In the genomic region with DNA sequence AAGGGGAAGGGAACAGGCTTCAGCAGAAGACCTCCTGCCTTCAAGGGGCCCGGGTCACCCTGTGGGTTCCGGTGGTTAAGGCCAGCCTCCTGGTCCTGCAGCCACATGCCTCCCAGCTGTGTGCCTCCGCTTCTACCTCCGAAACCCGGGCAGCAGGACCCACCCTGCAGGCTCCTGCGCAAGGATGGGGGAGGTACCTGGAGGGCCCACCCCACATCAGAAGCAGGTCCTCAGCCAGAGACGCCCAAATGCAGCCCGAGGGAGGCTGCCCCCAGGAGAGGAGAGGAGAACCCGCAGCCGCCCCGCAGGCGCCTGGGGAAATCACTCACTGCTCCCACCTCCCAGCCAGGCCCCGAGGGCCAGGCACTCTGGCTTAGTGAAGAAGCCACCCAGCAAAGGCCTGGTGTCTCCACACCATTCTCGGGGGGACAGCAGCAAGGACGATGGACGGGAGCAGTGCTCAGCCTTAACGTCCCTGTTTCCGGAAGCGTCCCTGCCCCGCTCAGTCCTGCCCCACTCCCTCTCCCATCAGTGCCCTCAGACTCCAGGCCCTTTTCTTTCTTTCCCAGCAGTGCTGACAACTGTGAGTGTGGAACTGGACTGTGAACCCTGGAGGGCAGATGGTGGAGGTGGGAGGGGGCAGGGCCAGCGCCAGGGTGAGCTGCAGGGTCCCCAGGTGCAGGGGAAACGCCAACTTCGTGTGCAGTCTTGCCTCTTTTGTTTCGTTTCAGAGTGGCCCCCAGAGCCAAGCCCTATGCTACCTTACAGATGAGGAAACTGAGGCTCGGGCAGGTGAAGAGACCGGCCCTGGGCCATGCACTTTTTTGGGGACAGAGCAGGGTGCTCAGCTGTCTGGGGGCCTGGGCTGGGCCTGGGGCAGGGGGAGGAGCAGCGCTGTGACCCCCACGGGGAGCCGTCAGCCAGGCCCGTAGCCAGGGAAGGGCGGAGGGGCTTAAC, we compare ENCODE assay signal across 1 cellular context.
TF ChIP-seq lines count a peak whose summit lies in the region.

No MANE protein-coding gene starts in this region.

TF ChIP-seq in HepG2, 621 proteins besides CTCF, POLR2A, EP300 and RAD21 (continued from another document and continues in another):
- TF ChIP-seq ZBTB44 (CRISPR knock-in tag; IDR thresholded peaks at IDR 0.05) (no peak), PRMT3 (CRISPR knock-in tag; IDR thresholded peaks at IDR 0.05; ENCODE audit: borderline replicate concordance, low read depth) (no peak), POGZ (CRISPR knock-in tag; IDR thresholded peaks at IDR 0.05) (no peak; the same call in 1 of the 2 replicates), NCOA2 (CRISPR knock-in tag; IDR thresholded peaks at IDR 0.05) (peak; percentile 36), ZNF547 (CRISPR knock-in tag; IDR thresholded peaks at IDR 0.05) (no peak), SOX6 (IDR thresholded peaks at IDR 0.05) (no peak), SOX6 (CRISPR knock-in tag; IDR thresholded peaks at IDR 0.05) (peak; percentile 34; the same call in 1 of the 2 replicates), LRRFIP1 (CRISPR knock-in tag; conservative IDR thresholded peaks at IDR 0.05) (no peak), ZNF407 (CRISPR knock-in tag; IDR thresholded peaks at IDR 0.05; ENCODE audit: not compliant biosample characterization) (no peak), PTBP1 (IDR thresholded peaks at IDR 0.05; ENCODE audit: low read depth, low read length, poor library complexity, severe bottlenecking) (no peak), ZNF703 (CRISPR knock-in tag; IDR thresholded peaks at IDR 0.05; ENCODE audit: borderline replicate concordance) (no peak), TEAD2 (CRISPR knock-in tag; IDR thresholded peaks at IDR 0.05) (no peak), ZNF790 (CRISPR knock-in tag; IDR thresholded peaks at IDR 0.05; ENCODE audit: borderline replicate concordance) (no peak), SRF (IDR thresholded peaks at IDR 0.05; ENCODE audit: low read depth, low read length) (no peak; the same call in 1 of the 2 replicates), BCLAF1 (IDR thresholded peaks at IDR 0.05) (no peak), MTF1 (CRISPR knock-in tag; IDR thresholded peaks at IDR 0.05) (no peak), PAF1 (CRISPR knock-in tag; IDR thresholded peaks at IDR 0.05) (no peak), STAT6 (CRISPR knock-in tag; IDR thresholded peaks at IDR 0.05; ENCODE audit: borderline replicate concordance) (no peak), ZNF570 (CRISPR knock-in tag; IDR thresholded peaks at IDR 0.05; ENCODE audit: borderline replicate concordance) (no peak), PAWR (CRISPR knock-in tag; IDR thresholded peaks at IDR 0.05; ENCODE audit: borderline replicate concordance) (no peak), ZBTB2 (CRISPR knock-in tag; IDR thresholded peaks at IDR 0.05; ENCODE audit: low read depth) (no peak), ZNF614 (CRISPR knock-in tag; IDR thresholded peaks at IDR 0.05; ENCODE audit: borderline replicate concordance) (0 out of 2 replicates have a peak, but pooled peaks have one; percentile 33), SMAD3 (CRISPR knock-in tag; IDR thresholded peaks at IDR 0.05) (no peak), ZNF224 (CRISPR knock-in tag; IDR thresholded peaks at IDR 0.05) (no peak), ZKSCAN5 (CRISPR knock-in tag; IDR thresholded peaks at IDR 0.05) (no peak), ZNF263 (CRISPR knock-in tag; IDR thresholded peaks at IDR 0.05) (peak; percentile 51; the same call in 1 of the 2 replicates), MTA3 (CRISPR knock-in tag; IDR thresholded peaks at IDR 0.05) (no peak), KLF9 (CRISPR knock-in tag; IDR thresholded peaks at IDR 0.05; ENCODE audit: low read depth) (no peak), KMT2A (CRISPR knock-in tag; IDR thresholded peaks at IDR 0.05) (no peak), ZNF761 (CRISPR knock-in tag; conservative IDR thresholded peaks at IDR 0.05) (no peak), ZFAT (CRISPR knock-in tag; conservative IDR thresholded peaks at IDR 0.05) (no peak), SAP130 (CRISPR knock-in tag; IDR thresholded peaks at IDR 0.05; ENCODE audit: low read depth) (peak; percentile 77), ZFP1 (CRISPR knock-in tag; IDR thresholded peaks at IDR 0.05) (0 out of 2 replicates have a peak, but pooled peaks have one; percentile 58)
- TF ChIP-seq, protein P1, sequence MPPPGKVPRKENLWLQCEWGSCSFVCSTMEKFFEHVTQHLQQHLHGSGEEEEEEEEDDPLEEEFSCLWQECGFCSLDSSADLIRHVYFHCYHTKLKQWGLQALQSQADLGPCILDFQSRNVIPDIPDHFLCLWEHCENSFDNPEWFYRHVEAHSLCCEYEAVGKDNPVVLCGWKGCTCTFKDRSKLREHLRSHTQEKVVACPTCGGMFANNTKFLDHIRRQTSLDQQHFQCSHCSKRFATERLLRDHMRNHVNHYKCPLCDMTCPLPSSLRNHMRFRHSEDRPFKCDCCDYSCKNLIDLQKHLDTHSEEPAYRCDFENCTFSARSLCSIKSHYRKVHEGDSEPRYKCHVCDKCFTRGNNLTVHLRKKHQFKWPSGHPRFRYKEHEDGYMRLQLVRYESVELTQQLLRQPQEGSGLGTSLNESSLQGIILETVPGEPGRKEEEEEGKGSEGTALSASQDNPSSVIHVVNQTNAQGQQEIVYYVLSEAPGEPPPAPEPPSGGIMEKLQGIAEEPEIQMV (CRISPR knock-in tag; IDR thresholded peaks at IDR 0.05; ENCODE audit: low read depth), result no peak; the same call in 1 of the 2 replicates
